6 cellular contexts compared by ENCODE assay signal in the genomic region with DNA sequence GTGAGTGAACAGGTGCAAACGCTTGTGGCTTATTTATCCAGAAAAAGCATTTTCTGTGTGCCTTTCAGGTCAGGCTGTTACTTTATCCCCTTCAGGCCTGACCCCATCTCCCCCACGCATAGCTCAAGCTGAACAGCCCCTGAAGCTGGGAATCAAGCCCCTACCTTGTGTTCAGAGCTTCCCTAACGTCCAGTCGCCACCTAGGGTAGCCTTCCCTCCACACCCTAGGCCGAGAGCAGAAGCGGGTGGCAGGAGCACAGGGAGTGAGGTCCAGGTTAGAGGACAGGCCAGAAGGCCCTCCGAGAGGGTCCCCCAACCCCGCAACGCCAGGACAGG. TPM values are rescaled to one million over a fixed set of nuclear protein-coding genes. Genes with fewer than 3 reads are reported as not detected.
A peak's percentile ranks its signal among the peaks of the same experiment; 100 is the strongest.
DNase-seq lines count a peak whose midpoint lies in the region; ATAC-seq, FAIRE-seq and TF ChIP-seq lines count a peak whose summit lies in the region.

No MANE protein-coding gene starts in this region.

- TF ChIP-seq EP300 in GM12878 (IDR thresholded peaks at IDR 0.05; ENCODE audit: borderline replicate concordance in 1 of 2, control insufficient read depth in 1 of 2, low read depth in 2 of 2, low read length in 2 of 2): no peak

- no peak for TF ChIP-seq POLR2A in GM12878 (IDR thresholded peaks at IDR 0.05; ENCODE audit: low read depth, low read length)

- FAIRE-seq in GM12878 (lab: Jason Lieb, UNC): no peak

- RAD21 ChIA-PET in GM12878 (lab: Charles Lee; ENCODE audit: unreplicated experiment): interaction anchor here (0.9 kb wide), 1 partner anchor 46 kb away, joined by 3 read pairs; no protein-coding TSS in a partner anchor

- 48% methylated on average over 9 of the region's 9 CpGs for WGBS in GM12878 (ENCODE audit: insufficient coverage, insufficient replicate concordance, low lambda C conversion rate, missing lambda C conversion rate)

- H3K9me3 Mint-ChIP-seq in natural killer cell: no peaks in the 10 kb centered on the region

- CTCF ChIA-PET in GM12878 (lab: Yijun Ruan, JAX): interaction anchor here (0.6 to 4.6 kb wide), 5 partner anchors 10 to 173 kb away, joined by 3 to 29 read pairs (median 5); no protein-coding TSS in a partner anchor

- H4K20me1 ChIP-seq in GM12878 (ENCODE audit: control insufficient read depth, insufficient read depth): no peaks in the 10 kb centered on the region

- H3K4me3 ChIP-seq in GM12875 (ENCODE audit: low read depth, low read length) (peak overlapping the region; percentile 36), GM12878 (peak overlapping the region; percentile 50; the same call in 1 of the 2 replicates)

- ATAC-seq in GM12878 (peak; percentile 22), natural killer cell (peak in 1 of 3 donors; percentile 4), GM21423 (IDR thresholded peaks at IDR 0.05; ENCODE audit: unreplicated experiment) (no peak)

- no peaks in the 10 kb centered on the region for H3K27me3 ChIP-seq in GM12878 (replicated peaks in 1 of 2; ENCODE audit: control insufficient read depth in 2 of 2, insufficient read depth in 2 of 2, low read length in 1 of 2)

- SMC1A ChIA-PET in GM12878 (lab: Charles Lee; ENCODE audit: uncharacterized antibody, unreplicated experiment): interaction anchor here (1.4 kb wide), 1 partner anchor 12 kb away, joined by 4 read pairs; no protein-coding TSS in a partner anchor

- no peaks in the 10 kb centered on the region for H3K27me3 Mint-ChIP-seq in natural killer cell (ENCODE audit: low read depth in 2 of 2)

- H3K4me2 ChIP-seq in GM12878 (ENCODE audit: control insufficient read depth, insufficient read depth): peak overlapping the region; percentile 87

- no peak for TF ChIP-seq RAD21 in GM12878 (IDR thresholded peaks at IDR 0.05; ENCODE audit: insufficient read depth, low read depth, low read length)

- POLR2A ChIA-PET in GM12878 (lab: Charles Lee): interaction anchor here (2.3 kb wide), 1 partner anchor 17 kb away, joined by 6 read pairs; no protein-coding TSS in a partner anchor

- peaks cover 3% of the 10 kb centered on the region; the same call in 1 of the 2 replicates for H3K4me1 ChIP-seq in GM12878 (ENCODE audit: control insufficient read depth, insufficient read depth, low read length)

- in situ Hi-C loops in GM12878 (cut with MboI): no loop called here

- H3K79me2 ChIP-seq in GM12878 (ENCODE audit: control insufficient read depth, insufficient read depth, low read length): no peaks in the 10 kb centered on the region

- H3K36me3 Mint-ChIP-seq in natural killer cell: no peaks in the 10 kb centered on the region

- no peak overlapping the region for H3K9ac ChIP-seq in GM12878 (ENCODE audit: control insufficient read depth, insufficient read depth, low read length)

- H3K27ac Mint-ChIP-seq in natural killer cell: peak overlapping the region in 1 of 2 donors; percentile 42

- no peak for DNase-seq in GM12878 (ENCODE audit: low read depth, low spot score)
- no peak for DNase-seq in natural killer cell
- no peak for DNase-seq in stimulated activated CD4-positive, alpha-beta T cell treated with anti-CD3 and anti-CD28 coated beads, Interleukin-4, amount 100 ng/mL, for 24 hours
- no peak for DNase-seq in AG08396 (ENCODE audit: low spot score)

- H3K36me3 ChIP-seq in GM12878 (ENCODE audit: control insufficient read depth in 2 of 2, insufficient read depth in 2 of 2, low read length in 1 of 2): peaks cover 2 to 4% of the 10 kb centered on the region in 2 experiments; a peak in 3 of 4 replicates

- H3K4me3 Mint-ChIP-seq in natural killer cell: peak overlapping the region; percentile 81

- no TSS peak for BruUV-seq in GM12878 (replicated peaks; lab: Mats Ljungman, UMichigan)

- no peak overlapping the region for H3K27ac ChIP-seq in GM12878 (ENCODE audit: control insufficient read depth, insufficient read depth)

- TF ChIP-seq CTCF in GM12875 (IDR thresholded peaks at IDR 0.05; ENCODE audit: borderline replicate concordance, insufficient read depth, low read depth, low read length) (no peak), GM12878 (IDR thresholded peaks at IDR 0.05 in 2 of 3, conservative IDR thresholded peaks at IDR 0.05 in 1 of 3; ENCODE audit: control insufficient read depth in 2 of 3, extremely low read depth in 1 of 3, insufficient read depth in 1 of 3, low read depth in 3 of 3, low read length in 3 of 3) (no peak), natural killer cell (IDR thresholded peaks at IDR 0.05) (no peak)

- peaks cover 9 to 27% of the 10 kb centered on the region in 2 donors for H3K4me1 Mint-ChIP-seq in natural killer cell

- peak overlapping the region; percentile 62 for H2AFZ ChIP-seq in GM12878 (ENCODE audit: control insufficient read depth, low read depth, low read length)

- intact Hi-C loops in GM12878 (cut with micrococcal nuclease; ENCODE audit: unreplicated experiment): loop anchor here (1.0 kb wide), 1 partner anchor 45 kb away; no protein-coding TSS in a partner anchor
- intact Hi-C loops in natural killer cell (cut with micrococcal nuclease): loop anchor here (1.0 kb wide), 1 partner anchor 44 kb away; no protein-coding TSS in a partner anchor

- no peaks in the 10 kb centered on the region for H3K9me3 ChIP-seq in GM12878 (replicated peaks; ENCODE audit: control insufficient read depth, insufficient read depth, low read length)

RNA-seq across cellular contexts. Expression of a gene that starts 0.5 kb away (rescaled TPM):
- total RNA-seq in GM12878 (2013; cell fraction: nucleolus; rRNA removed): 2.6 and 4.3 TPM in 2 replicates
- 0.05 TPM in 1 of 2 replicates, not detected in the other for total RNA-seq in GM12878 (2014; rRNA removed)
- total RNA-seq in GM12878 (2014; rRNA removed; fragmentation: Illumina TruSeq; extraction: Trizol): not detected in 2 replicates
- total RNA-seq in GM12878 (2021): 0.19 and 0.23 TPM in 2 replicates
- 6.5 TPM for polyA plus RNA-seq in GM12878 (2011; ENCODE audit: low read depth)
- polyA plus RNA-seq in GM12878 (2011; rRNA removed): 0.91 and 2.3 TPM in 2 replicates
- polyA plus RNA-seq in GM12878 (2011; cell fraction: cytosol; rRNA removed): 2.0 and 2.7 TPM in 2 replicates
- 4.8 and 8.4 TPM in 2 replicates for polyA plus RNA-seq in GM12878 (2011; cell fraction: nucleus; rRNA removed)
- polyA plus RNA-seq in GM12878 (2012): 2.2 and 2.3 TPM in 2 replicates
- 0.25 and 0.62 TPM in 2 replicates for polyA plus RNA-seq in GM12878 (2014; fragmentation: Illumina TruSeq; extraction: Trizol)
- not detected for polyA plus RNA-seq in GM12878 (2014; fragmentation: Nextera tagmentation; extraction: Ambion mirVana)
- polyA plus RNA-seq in GM12878 (2014; rRNA removed): 0.09 and 0.22 TPM in 2 replicates
- polyA plus RNA-seq in GM12878 (2016; fragmentation: Nextera tagmentation; extraction: Ambion mirVana): under 1 TPM; 0.63 to 0.88 TPM
- 2.1 and 2.2 TPM in 2 replicates for polyA minus RNA-seq in GM12878 (2011; rRNA and poly(A)+ RNA removed)
- 0.42 and 0.67 TPM in 2 replicates for polyA minus RNA-seq in GM12878 (2011; cell fraction: cytosol; rRNA and poly(A)+ RNA removed)
- 0.60 and 1.9 TPM in 2 replicates for polyA minus RNA-seq in GM12878 (2011; cell fraction: nucleus; rRNA and poly(A)+ RNA removed)
- total RNA-seq in natural killer cell: 1 to 10 TPM in 1 of 3 donors, under 1 TPM in 1, not detected in 1; 0.53 to 1.7 TPM

RNA-seq across cellular contexts. Expression of a gene that starts 18.5 kb away (rescaled TPM):
- total RNA-seq in GM12878 (2013; cell fraction: nucleolus; rRNA removed): 30.3 and 37.0 TPM in 2 replicates
- 74.8 and 84.7 TPM in 2 replicates for total RNA-seq in GM12878 (2014; rRNA removed)
- total RNA-seq in GM12878 (2014; rRNA removed; fragmentation: Illumina TruSeq; extraction: Trizol): 34.3 and 40.1 TPM in 2 replicates
- total RNA-seq in GM12878 (2021): 58.6 and 65.5 TPM in 2 replicates
- 30.0 TPM for polyA plus RNA-seq in GM12878 (2011; ENCODE audit: low read depth)
- polyA plus RNA-seq in GM12878 (2011; rRNA removed): 39.3 and 64.7 TPM in 2 replicates
- 79.2 and 143 TPM in 2 replicates for polyA plus RNA-seq in GM12878 (2011; cell fraction: cytosol; rRNA removed)
- 106 and 124 TPM in 2 replicates for polyA plus RNA-seq in GM12878 (2011; cell fraction: nucleus; rRNA removed)
- 67.6 and 72.0 TPM in 2 replicates for polyA plus RNA-seq in GM12878 (2012)
- polyA plus RNA-seq in GM12878 (2014; fragmentation: Illumina TruSeq; extraction: Trizol): 15.9 and 24.8 TPM in 2 replicates
- 10 to 100 TPM; 16.6 to 24.2 TPM for polyA plus RNA-seq in GM12878 (2014; fragmentation: Nextera tagmentation; extraction: Ambion mirVana)
- 102 and 115 TPM in 2 replicates for polyA plus RNA-seq in GM12878 (2014; rRNA removed)
- polyA plus RNA-seq in GM12878 (2016; fragmentation: Nextera tagmentation; extraction: Ambion mirVana): 100 to 1,000 TPM; 101 to 108 TPM
- polyA minus RNA-seq in GM12878 (2011; rRNA and poly(A)+ RNA removed): 25.1 and 42.2 TPM in 2 replicates
- polyA minus RNA-seq in GM12878 (2011; cell fraction: cytosol; rRNA and poly(A)+ RNA removed): 20.7 and 27.8 TPM in 2 replicates
- polyA minus RNA-seq in GM12878 (2011; cell fraction: nucleus; rRNA and poly(A)+ RNA removed): 30.9 and 40.5 TPM in 2 replicates
- total RNA-seq in natural killer cell: 10 to 100 TPM; 27.2 to 42.0 (median 33.1) TPM

RNA-seq across cellular contexts. Expression of a gene that starts 18.5 kb away (rescaled TPM):
- total RNA-seq in GM12878 (2013; cell fraction: nucleolus; rRNA removed): 9.5 and 10.3 TPM in 2 replicates
- total RNA-seq in GM12878 (2014; rRNA removed) (19.3 and 20.4 TPM in 2 replicates), GM12878 (2014; rRNA removed; fragmentation: Illumina TruSeq; extraction: Trizol) (14.0 and 17.2 TPM in 2 replicates), GM12878 (2021) (19.5 and 23.0 TPM in 2 replicates), natural killer cell (1 to 10 TPM; 2.2 to 3.6 (median 3.3) TPM)
- 12.9 TPM for polyA plus RNA-seq in GM12878 (2011; ENCODE audit: low read depth)
- polyA plus RNA-seq in GM12878 (2011; rRNA removed) (13.7 and 16.9 TPM in 2 replicates), GM12878 (2014; fragmentation: Illumina TruSeq; extraction: Trizol) (32.4 and 32.8 TPM in 2 replicates), GM12878 (2014; fragmentation: Nextera tagmentation; extraction: Ambion mirVana) (10 to 100 TPM; 13.6 to 19.0 TPM), GM12878 (2014; rRNA removed) (19.3 and 22.3 TPM in 2 replicates), GM12878 (2016; fragmentation: Nextera tagmentation; extraction: Ambion mirVana) (10 to 100 TPM; 14.4 to 16.6 TPM)
- 17.4 and 18.4 TPM in 2 replicates for polyA plus RNA-seq in GM12878 (2011; cell fraction: cytosol; rRNA removed)
- 15.9 and 18.3 TPM in 2 replicates for polyA plus RNA-seq in GM12878 (2011; cell fraction: nucleus; rRNA removed)
- 13.3 and 19.0 TPM in 2 replicates for polyA plus RNA-seq in GM12878 (2012)
- polyA minus RNA-seq in GM12878 (2011; rRNA and poly(A)+ RNA removed): 17.1 and 19.5 TPM in 2 replicates
- polyA minus RNA-seq in GM12878 (2011; cell fraction: cytosol; rRNA and poly(A)+ RNA removed): 3.1 and 7.5 TPM in 2 replicates
- 5.9 and 12.2 TPM in 2 replicates for polyA minus RNA-seq in GM12878 (2011; cell fraction: nucleus; rRNA and poly(A)+ RNA removed)

RNA-seq across cellular contexts. Expression of a gene that starts 30.8 kb away (rescaled TPM):
- 33.5 and 42.4 TPM in 2 replicates for total RNA-seq in GM12878 (2013; cell fraction: nucleolus; rRNA removed)
- total RNA-seq in GM12878 (2014; rRNA removed) (6.2 and 6.7 TPM in 2 replicates), GM12878 (2014; rRNA removed; fragmentation: Illumina TruSeq; extraction: Trizol) (3.8 and 3.9 TPM in 2 replicates), GM12878 (2021) (12.2 and 13.4 TPM in 2 replicates), natural killer cell (10 to 100 TPM in 2 of 3 donors, 1 to 10 TPM in 1; 8.0 to 16.1 (median 11.7) TPM)
- 3.1 TPM for polyA plus RNA-seq in GM12878 (2011; ENCODE audit: low read depth)
- polyA plus RNA-seq in GM12878 (2011; rRNA removed) (7.1 and 11.2 TPM in 2 replicates), GM12878 (2014; fragmentation: Illumina TruSeq; extraction: Trizol) (1.7 and 3.0 TPM in 2 replicates), GM12878 (2014; fragmentation: Nextera tagmentation; extraction: Ambion mirVana) (under 1 TPM; 0.08 to 0.37 TPM), GM12878 (2014; rRNA removed) (9.9 and 11.9 TPM in 2 replicates), GM12878 (2016; fragmentation: Nextera tagmentation; extraction: Ambion mirVana) (1 to 10 TPM; 7.7 to 7.9 TPM)
- 21.4 and 22.7 TPM in 2 replicates for polyA plus RNA-seq in GM12878 (2011; cell fraction: cytosol; rRNA removed)
- 73.4 and 102 TPM in 2 replicates for polyA plus RNA-seq in GM12878 (2011; cell fraction: nucleus; rRNA removed)
- polyA plus RNA-seq in GM12878 (2012): 9.3 and 11.8 TPM in 2 replicates
- polyA minus RNA-seq in GM12878 (2011; rRNA and poly(A)+ RNA removed): 6.1 and 17.8 TPM in 2 replicates
- polyA minus RNA-seq in GM12878 (2011; cell fraction: cytosol; rRNA and poly(A)+ RNA removed): 6.3 and 9.9 TPM in 2 replicates
- 14.6 and 21.9 TPM in 2 replicates for polyA minus RNA-seq in GM12878 (2011; cell fraction: nucleus; rRNA and poly(A)+ RNA removed)

RNA-seq across cellular contexts. Expression of a gene that starts 56.0 kb away (rescaled TPM):
- total RNA-seq in GM12878 (2013; cell fraction: nucleolus; rRNA removed): 160 and 169 TPM in 2 replicates
- total RNA-seq in GM12878 (2014; rRNA removed) (17.8 and 20.1 TPM in 2 replicates), GM12878 (2014; rRNA removed; fragmentation: Illumina TruSeq; extraction: Trizol) (25.2 and 26.3 TPM in 2 replicates), GM12878 (2021) (14.9 and 19.6 TPM in 2 replicates), natural killer cell (10 to 100 TPM; 24.2 to 35.4 (median 30.9) TPM)
- polyA plus RNA-seq in GM12878 (2011; ENCODE audit: low read depth): 5.7 TPM
- polyA plus RNA-seq in GM12878 (2011; rRNA removed) (18.1 and 26.7 TPM in 2 replicates), GM12878 (2014; fragmentation: Illumina TruSeq; extraction: Trizol) (17.0 and 22.9 TPM in 2 replicates), GM12878 (2014; fragmentation: Nextera tagmentation; extraction: Ambion mirVana) (1 to 10 TPM; 3.0 to 3.1 TPM), GM12878 (2014; rRNA removed) (12.8 and 13.1 TPM in 2 replicates), GM12878 (2016; fragmentation: Nextera tagmentation; extraction: Ambion mirVana) (10 to 100 TPM; 21.3 to 22.0 TPM)
- polyA plus RNA-seq in GM12878 (2011; cell fraction: cytosol; rRNA removed): 9.4 and 9.6 TPM in 2 replicates
- polyA plus RNA-seq in GM12878 (2011; cell fraction: nucleus; rRNA removed): 21.0 and 24.1 TPM in 2 replicates
- polyA plus RNA-seq in GM12878 (2012): 10.3 and 12.5 TPM in 2 replicates
- 20.8 and 21.3 TPM in 2 replicates for polyA minus RNA-seq in GM12878 (2011; rRNA and poly(A)+ RNA removed)
- polyA minus RNA-seq in GM12878 (2011; cell fraction: cytosol; rRNA and poly(A)+ RNA removed): 11.4 and 15.2 TPM in 2 replicates
- 58.8 and 97.6 TPM in 2 replicates for polyA minus RNA-seq in GM12878 (2011; cell fraction: nucleus; rRNA and poly(A)+ RNA removed)
